In the genomic region with DNA sequence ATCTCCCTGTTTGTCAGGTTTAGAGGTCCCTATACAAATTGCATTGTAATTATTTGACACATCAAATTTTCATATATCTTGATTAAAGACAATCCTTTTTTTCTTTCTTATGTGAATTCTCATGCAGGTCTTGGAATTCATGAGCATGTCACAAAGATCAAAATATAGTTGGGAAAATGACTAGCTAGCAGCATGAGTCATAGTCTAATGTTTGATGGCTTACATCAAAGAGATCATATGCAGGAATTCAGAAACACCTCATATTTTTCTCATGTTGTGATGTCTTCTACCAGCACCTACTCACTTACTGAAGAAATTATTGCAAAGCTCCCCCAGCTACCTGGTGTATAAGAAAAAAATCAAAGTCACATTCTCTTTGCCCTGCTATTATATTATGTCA, we compare ENCODE assay signal across 19 cellular contexts.
"Had no signal": no experiment of that assay in that cellular context is flagged by ENCODE, and none has a peak within 500 bp of the region (broad histone marks: within the 10 kb centered on the region; RNA-seq: fewer than 3 reads in every experiment).

No MANE protein-coding gene starts in this region.

- H3K27me3 ChIP-seq: gastrocnemius medialis, left lung, neural progenitor cell, stomach, upper lobe of left lung had no signal

- H3K4me3 Mint-ChIP-seq: activated CD4-positive, alpha-beta T cell treated with anti-CD3 and anti-CD28 coated beads for 36 hours; activated naive CD4-positive, alpha-beta T cell treated with anti-CD3 and anti-CD28 coated beads, Interleukin-2, amount 50 U/mL, for 24 hours; naive B cell; neural progenitor cell; stimulated activated effector memory CD8-positive, alpha-beta T cell treated with anti-CD3 and anti-CD28 coated beads, Interleukin-12 subunit alpha, Interleukin-12 subunit beta, amount 100 ng/mL, for 72 hours; T-helper 2 cell treated with Interferon-gamma antibody and Interleukin-4, amounts not matched to agents 5 μg/mL and 100 μg/mL, for 36 hours; WTC11 had no signal

- H3K36me3 Mint-ChIP-seq: activated naive CD4-positive, alpha-beta T cell treated with anti-CD3 and anti-CD28 coated beads, Interleukin-2, amount 50 U/mL, for 24 hours; naive B cell; neural progenitor cell; stimulated activated effector memory CD8-positive, alpha-beta T cell treated with anti-CD3 and anti-CD28 coated beads, Interleukin-12 subunit alpha, Interleukin-12 subunit beta, amount 100 ng/mL, for 72 hours; WTC11 had no signal

- H3K9me3 Mint-ChIP-seq: activated naive CD4-positive, alpha-beta T cell treated with anti-CD3 and anti-CD28 coated beads, Interleukin-2, amount 50 U/mL, for 24 hours; neural progenitor cell; T-helper 2 cell treated with Interferon-gamma antibody and Interleukin-4, amounts not matched to agents 5 μg/mL and 100 μg/mL, for 36 hours had no signal

- H2AFZ ChIP-seq: neural progenitor cell had no signal

- H3K9ac ChIP-seq: neural progenitor cell had no signal

- H3K4me3 ChIP-seq: gastrocnemius medialis, left lung, neural progenitor cell, right lobe of liver, stomach, upper lobe of left lung had no signal

- H3K9me3 ChIP-seq: gastrocnemius medialis, left lung, right lobe of liver, stomach, upper lobe of left lung had no signal

- H3K27ac ChIP-seq: gastrocnemius medialis, left lung, neural progenitor cell, right lobe of liver, stomach, upper lobe of left lung had no signal

- H3K27ac Mint-ChIP-seq: activated CD4-positive, alpha-beta T cell treated with anti-CD3 and anti-CD28 coated beads for 36 hours; activated naive CD4-positive, alpha-beta T cell treated with anti-CD3 and anti-CD28 coated beads, Interleukin-2, amount 50 U/mL, for 24 hours; naive B cell; neural progenitor cell; progenitor cell of endocrine pancreas; stimulated activated effector memory CD8-positive, alpha-beta T cell treated with anti-CD3 and anti-CD28 coated beads, Interleukin-12 subunit alpha, Interleukin-12 subunit beta, amount 100 ng/mL, for 72 hours; T-helper 2 cell treated with Interferon-gamma antibody and Interleukin-4, amounts not matched to agents 5 μg/mL and 100 μg/mL, for 36 hours; WTC11 had no signal

- H3K4me1 ChIP-seq: gastrocnemius medialis, left lung, neural progenitor cell, right lobe of liver, stomach, upper lobe of left lung had no signal

- DNase-seq: activated CD4-positive, alpha-beta T cell treated with anti-CD3 and anti-CD28 coated beads for 36 hours; activated CD4-positive, alpha-beta T cell treated with anti-CD3 and anti-CD28 coated beads, Interleukin-2, amount 50 U/mL, for 48 hours; activated gamma-delta T cell; central memory CD4-positive, alpha-beta T cell; gastrocnemius medialis; kidney; left lung; naive B cell; right lobe of liver; stimulated activated CD4-positive, alpha-beta T cell treated with anti-CD3 and anti-CD28 coated beads, Interleukin-4, amount 100 ng/mL, for 24 hours; stomach; upper lobe of left lung had no signal

- H3K36me3 ChIP-seq: gastrocnemius medialis, left lung, neural progenitor cell, right lobe of liver, stomach, upper lobe of left lung had no signal

- H3K27me3 Mint-ChIP-seq: progenitor cell of endocrine pancreas had no signal

- H3K4me2 ChIP-seq: neural progenitor cell had no signal

- FAIRE-seq: colon, kidney had no signal

- H3K4me1 Mint-ChIP-seq: activated CD4-positive, alpha-beta T cell treated with anti-CD3 and anti-CD28 coated beads for 36 hours; activated naive CD4-positive, alpha-beta T cell treated with anti-CD3 and anti-CD28 coated beads, Interleukin-2, amount 50 U/mL, for 24 hours; naive B cell; neural progenitor cell; stimulated activated effector memory CD8-positive, alpha-beta T cell treated with anti-CD3 and anti-CD28 coated beads, Interleukin-12 subunit alpha, Interleukin-12 subunit beta, amount 100 ng/mL, for 72 hours; WTC11 had no signal
